ENCODE assay signal across 12 cellular contexts in the genomic region with DNA sequence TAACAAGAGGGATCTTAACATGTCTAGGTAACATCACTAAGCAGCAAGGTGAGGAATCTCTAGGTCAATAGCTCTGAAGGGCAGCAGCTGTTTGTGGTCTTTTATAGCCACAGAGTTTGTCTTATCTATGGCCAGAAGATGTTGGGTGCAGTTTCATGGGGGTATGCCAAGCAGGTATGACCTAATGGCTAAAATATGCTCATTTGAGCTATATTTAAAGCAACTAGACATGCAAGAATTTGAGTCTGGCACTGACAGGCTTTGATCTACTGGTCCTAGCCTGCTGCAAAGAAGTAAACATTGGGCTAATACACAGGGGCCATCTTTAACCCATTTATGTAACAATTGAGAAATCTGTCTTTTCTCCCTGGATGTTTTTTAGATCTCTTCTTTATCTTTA. TPM values are rescaled to one million over a fixed set of nuclear protein-coding genes. Genes with fewer than 3 reads are reported as not detected.
DNase-seq lines count a peak whose midpoint lies in the region; FAIRE-seq and TF ChIP-seq lines count a peak whose summit lies in the region.
"Had no signal": no experiment of that assay in that cellular context is flagged by ENCODE, and none has a peak within 500 bp of the region (broad histone marks: within the 10 kb centered on the region; RNA-seq: fewer than 3 reads in every experiment).

No MANE protein-coding gene starts in this region.

- peak overlapping the region; percentile 8 for H3K4me3 ChIP-seq in adipocyte (ENCODE audit: low read length)
- no peak overlapping the region for H3K4me3 ChIP-seq in hepatocyte
- H3K4me3 ChIP-seq in tibial artery = no peak overlapping the region
- no peak overlapping the region for H3K4me3 ChIP-seq in kidney (ENCODE audit: low read length in 2 of 2)

- H3K36me3 ChIP-seq in adipocyte (ENCODE audit: control insufficient read depth, insufficient read depth, low read length, severe bottlenecking) = no peaks in the 10 kb centered on the region
- H3K36me3 ChIP-seq in hepatocyte (replicated peaks; ENCODE audit: insufficient read depth, low read depth) = no peaks in the 10 kb centered on the region
- H3K36me3 ChIP-seq in tibial artery = no peaks in the 10 kb centered on the region
- H3K36me3 ChIP-seq in kidney (ENCODE audit: control insufficient read depth in 1 of 2, insufficient read depth in 2 of 2, low read length in 2 of 2) = no peaks in the 10 kb centered on the region

- no peaks in the 10 kb centered on the region for H3K9me2 ChIP-seq in hepatocyte (replicated peaks; ENCODE audit: insufficient read depth)

- no peak for FAIRE-seq in kidney (lab: Jason Lieb, UNC)
- FAIRE-seq: frontal cortex had no signal

- H2AFZ ChIP-seq in hepatocyte = no peak overlapping the region

- TF ChIP-seq CTCF in hepatocyte (IDR thresholded peaks at IDR 0.05; ENCODE audit: poor library complexity) = no peak
- no peak for TF ChIP-seq CTCF in tibial artery (IDR thresholded peaks at IDR 0.05)
- TF ChIP-seq CTCF in kidney (IDR thresholded peaks at IDR 0.05; ENCODE audit: borderline replicate concordance, extremely low read depth, insufficient read depth) = no peak

- peak overlapping the region; percentile 11 for H3K9ac ChIP-seq in adipocyte (ENCODE audit: low read length)
- H3K9ac ChIP-seq in kidney (ENCODE audit: low read length in 2 of 2) = no peak overlapping the region

- H3K4me1 ChIP-seq in adipocyte (ENCODE audit: control insufficient read depth, insufficient read depth, low read length) (peaks cover 18% of the 10 kb centered on the region), hepatocyte (ENCODE audit: insufficient read depth) (peaks cover 7% of the 10 kb centered on the region), tibial artery (peaks cover 0 to 36% (median 19%) of the 10 kb centered on the region in 4 donors), kidney (ENCODE audit: control insufficient read depth in 1 of 2, insufficient read depth in 1 of 2, low read depth in 1 of 2, low read length in 2 of 2) (no peaks in the 10 kb centered on the region)

- H3K9me3 ChIP-seq in adipocyte (ENCODE audit: control insufficient read depth, low read length) = no peaks in the 10 kb centered on the region
- no peaks in the 10 kb centered on the region for H3K9me3 ChIP-seq in hepatocyte (ENCODE audit: low read depth)
- no peaks in the 10 kb centered on the region for H3K9me3 ChIP-seq in tibial artery
- no peaks in the 10 kb centered on the region for H3K9me3 ChIP-seq in kidney (ENCODE audit: control insufficient read depth in 1 of 2, low read length in 2 of 2)

- H3K27me3 ChIP-seq in adipocyte (replicated peaks; ENCODE audit: control insufficient read depth, insufficient read depth, low read length) (no peaks in the 10 kb centered on the region), hepatocyte (no peaks in the 10 kb centered on the region), tibial artery (no peaks in the 10 kb centered on the region)

- DNase-seq in DMS53 (lab: John Stamatoyannopoulos, UW) (peak; percentile 10), DMS53 treated with DMSO at 0.1 percent for 48 hours (lab: John Stamatoyannopoulos, UW; ENCODE audit: unreplicated experiment) (no peak), adipocyte (ENCODE audit: low read depth) (peak; percentile 74), hepatocyte (ENCODE audit: low spot score) (peak; percentile 65), tibial artery (no peak), kidney (no peak), 8988T (no peak), HuH-7.5 (ENCODE audit: low spot score) (no peak)
- DNase-seq: activated effector memory CD4-positive, alpha-beta T cell treated with Interleukin-2 at 50 U/mL for 16 hours; NCI-H526 treated with DMSO at 0.1 percent for 48 hours had no signal

- no peaks in the 10 kb centered on the region for H4K20me1 ChIP-seq in hepatocyte (ENCODE audit: insufficient read depth, poor library complexity, severe bottlenecking)

- H3K27ac ChIP-seq in hepatocyte (peak overlapping the region; percentile 64), tibial artery (peak overlapping the region; percentile 15 to 52), kidney (ENCODE audit: low read depth in 2 of 2, low read length in 2 of 2) (no peak overlapping the region)
- H3K27ac ChIP-seq: 22Rv1 had no signal

- peak overlapping the region; percentile 25 for H3K4me2 ChIP-seq in hepatocyte

- H3K79me2 ChIP-seq in hepatocyte = no peaks in the 10 kb centered on the region

- intact Hi-C loops in tibial artery (cut with DNase I; ENCODE audit: low total_unique reads) = no loop called here
- intact Hi-C loops in kidney (cut with DNase I) = no loop called here

RNA-seq across cellular contexts. Expression of a gene that starts 13.9 kb away (rescaled TPM):
- 273 and 291 TPM in 2 replicates for total RNA-seq in hepatocyte
- 322 and 338 TPM in 2 replicates for polyA plus RNA-seq in hepatocyte
- 140 TPM for total RNA-seq in kidney
- 118 TPM for polyA plus RNA-seq in kidney (ENCODE audit: insufficient read depth, low read depth, low replicate concordance)

Comparison
In these comparisons a context has a peak if more than half of its experiments do, and no peak if none do; other contexts are left out.
1. DNase-seq: peak in DMS53 (single experiment), adipocyte (single experiment) and hepatocyte (single experiment); none in DMS53 treated with DMSO at 0.1 percent for 48 hours (single experiment), tibial artery (0 of 2), kidney (single experiment), 8988T (single experiment) and HuH-7.5 (single experiment).
2. H3K27ac ChIP-seq: peak in hepatocyte (single experiment) and tibial artery (2 of 2); none in kidney (0 of 2).